Comparison of ENCODE assay signal across 1 cellular context in the genomic region with DNA sequence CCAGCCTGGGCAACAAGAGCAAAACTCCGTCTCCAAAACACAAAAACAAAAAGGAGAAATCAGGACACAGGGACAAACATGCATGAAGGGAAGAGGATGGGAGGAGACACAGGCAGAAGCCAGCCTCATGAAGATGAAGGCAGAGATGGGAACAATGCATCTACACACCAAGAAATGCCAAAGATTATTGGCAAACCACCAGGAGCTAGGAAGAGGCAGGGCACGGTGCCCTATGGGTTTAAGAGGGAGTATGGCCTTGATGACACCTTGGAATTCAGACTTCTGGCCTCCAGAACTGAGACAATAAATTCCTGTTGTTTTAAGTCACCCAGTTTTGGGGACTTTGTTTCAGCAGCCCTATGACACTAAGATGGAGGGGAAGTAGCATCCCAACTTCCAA.
TF ChIP-seq lines count a peak whose summit lies in the region.

No MANE protein-coding gene starts in this region.

TF ChIP-seq in HepG2, 621 proteins besides CTCF, POLR2A, EP300 and RAD21:
- TF ChIP-seq PRPF4 (IDR thresholded peaks at IDR 0.05; ENCODE audit: low read depth, low read length, poor library complexity, severe bottlenecking) (no peak), GTF3A (CRISPR knock-in tag; conservative IDR thresholded peaks at IDR 0.05) (no peak), SAP130 (CRISPR knock-in tag; IDR thresholded peaks at IDR 0.05; ENCODE audit: low read depth) (no peak), ZFP36L2 (CRISPR knock-in tag; IDR thresholded peaks at IDR 0.05) (no peak), ONECUT2 (CRISPR knock-in tag; IDR thresholded peaks at IDR 0.05) (no peak), EHMT2 (IDR thresholded peaks at IDR 0.05; ENCODE audit: borderline replicate concordance, low read depth, low read length) (no peak), ZC3H4 (CRISPR knock-in tag; IDR thresholded peaks at IDR 0.05; ENCODE audit: borderline replicate concordance) (no peak), MLLT10 (CRISPR knock-in tag; IDR thresholded peaks at IDR 0.05) (no peak), ZNF552 (CRISPR knock-in tag; IDR thresholded peaks at IDR 0.05; ENCODE audit: borderline replicate concordance) (no peak), ZFP62 (CRISPR knock-in tag; IDR thresholded peaks at IDR 0.05) (no peak), ZFP36L1 (CRISPR knock-in tag; IDR thresholded peaks at IDR 0.05) (no peak), ZNF589 (CRISPR knock-in tag; conservative IDR thresholded peaks at IDR 0.05) (no peak), TBX2 (CRISPR knock-in tag; IDR thresholded peaks at IDR 0.05; ENCODE audit: borderline replicate concordance) (no peak), REXO4 (CRISPR knock-in tag; IDR thresholded peaks at IDR 0.05; ENCODE audit: borderline replicate concordance) (no peak), FOSL2 (CRISPR knock-in tag; IDR thresholded peaks at IDR 0.05) (no peak), MAFG (CRISPR knock-in tag; IDR thresholded peaks at IDR 0.05) (no peak), RARG (CRISPR knock-in tag; IDR thresholded peaks at IDR 0.05; ENCODE audit: low read depth) (no peak), ERF (CRISPR knock-in tag; IDR thresholded peaks at IDR 0.05) (no peak)
